ENCODE assay signal across 13 cellular contexts in genomic region chr1:93635614-93636543, GRCh38. TPM values are rescaled to one million over a fixed set of nuclear protein-coding genes. Genes with fewer than 3 reads are reported as not detected.
DNase-seq lines count a peak whose midpoint lies in the region; FAIRE-seq and TF ChIP-seq lines count a peak whose summit lies in the region.
"Had no signal": no experiment of that assay in that cellular context is flagged by ENCODE, and none has a peak within 500 bp of the region (broad histone marks: within the 10 kb centered on the region; RNA-seq: fewer than 3 reads in every experiment).

No MANE protein-coding gene starts in this region.

- H3K4me3 ChIP-seq in NT2/D1 (ENCODE audit: insufficient read length, low read depth) = no peak overlapping the region
- H3K4me3 ChIP-seq in dorsolateral prefrontal cortex = no peak overlapping the region
- no peak overlapping the region for H3K4me3 ChIP-seq in spleen

- intact Hi-C loops in dorsolateral prefrontal cortex (cut with DNase I) (loop anchor here in 1 of 2 donors (5.0 kb wide), 1 partner anchor 46 kb away; the partner anchor contains the start of gene BCAR3), spleen (cut with DNase I; ENCODE audit: low total_unique reads) (loop anchor here (10.0 kb wide), 1 partner anchor 209 kb away; no protein-coding TSS in a partner anchor)

- TF ChIP-seq POLR2A in spleen (IDR thresholded peaks at IDR 0.05) = no peak
- TF ChIP-seq POLR2A in GM12892 (IDR thresholded peaks at IDR 0.05; ENCODE audit: low read depth, low read length) = no peak

- TF ChIP-seq CTCF in dorsolateral prefrontal cortex (IDR thresholded peaks at IDR 0.05 in 54 of 56, conservative IDR thresholded peaks at IDR 0.05 in 2 of 56; ENCODE audit: low read depth in 1 of 56, partially characterized antibody in 56 of 56) = peak in 2 of 56 donors; percentile 8 to 18
- peak in 1 of 11 experiments; percentile 13 for TF ChIP-seq CTCF in spleen (IDR thresholded peaks at IDR 0.05 in 8 of 11, conservative IDR thresholded peaks at IDR 0.05 in 3 of 11)

- H3K9me3 ChIP-seq in NT2/D1 (ENCODE audit: insufficient read depth, low read length) (peaks cover 10% of the 10 kb centered on the region; the same call in 1 of the 2 replicates), spleen (no peaks in the 10 kb centered on the region)
- H3K9me3 ChIP-seq: Caco-2 had no signal

- H3K27ac ChIP-seq in dorsolateral prefrontal cortex (peak overlapping the region in 52 of 59 donors; percentile 11 to 83 (median 59)), spleen (peak overlapping the region in 5 of 8 donors; percentile 41 to 69 (median 59))

- H3K4me1 ChIP-seq in NT2/D1 (ENCODE audit: insufficient read depth, insufficient read length) = no peaks in the 10 kb centered on the region
- peaks cover 0 to 16% (median 6%) of the 10 kb centered on the region in 6 donors for H3K4me1 ChIP-seq in spleen

- no peak for FAIRE-seq in GM12892 (lab: Jason Lieb, UNC)
- FAIRE-seq: GM12891 had no signal

- H3K36me3 ChIP-seq in NT2/D1 (ENCODE audit: insufficient read depth, insufficient read length, low read length) (peaks cover 43% of the 10 kb centered on the region), spleen (peaks cover 0 to 8% (median 0%) of the 10 kb centered on the region in 6 donors)

- peak overlapping the region; percentile 29 for H3K9ac ChIP-seq in NT2/D1 (ENCODE audit: insufficient read length, low read depth)

- H3K27me3 ChIP-seq in NT2/D1 (ENCODE audit: insufficient read depth, insufficient read length) (no peaks in the 10 kb centered on the region), dorsolateral prefrontal cortex (no peaks in the 10 kb centered on the region), spleen (replicated peaks in 1 of 7) (no peaks in the 10 kb centered on the region)

- DNase-seq in NT2/D1 (ENCODE audit: low read depth, low spot score) (peak; percentile 93), dorsolateral prefrontal cortex (peak in 2 of 10 donors; percentile 52 to 62), islet precursor cell (peak; percentile 60), spleen (no peak), HuH-7.5 (ENCODE audit: low spot score) (no peak), GM12892 (ENCODE audit: insufficient read length) (no peak), mucosa of gallbladder (ENCODE audit: low spot score) (no peak)
- DNase-seq in effector CD8-positive, alpha-beta T cell (lab: John Stamatoyannopoulos, UW) = no peak
- DNase-seq: activated CD4-positive, alpha-beta T cell treated with anti-CD3 and anti-CD28 coated beads for 1 hour; Caco-2; kidney glomerular epithelial cell; SIG-M5 had no signal

- 71 to 83% (median 75%) methylated on average over 14 of the region's 14 CpGs for WGBS in spleen, 5 donors

RNA-seq across cellular contexts. Expression of gene BCAR3, which starts 45.8 kb away (rescaled TPM):
- total RNA-seq in dorsolateral prefrontal cortex (10 to 100 TPM; 10.4 to 50.9 (median 18.5) TPM), spleen (10 to 100 TPM; 11.0 to 18.0 (median 12.3) TPM), mucosa of gallbladder (51.8 TPM)
- 1 to 10 TPM; 3.5 to 6.8 (median 4.5) TPM for polyA plus RNA-seq in spleen
- 3.5 TPM for polyA plus RNA-seq in GM12892 (2012; ENCODE audit: missing spikeins)

Comparison
In these comparisons a context has a peak if more than half of its experiments do, and no peak if none do; other contexts are left out.
1. DNase-seq: peak in NT2/D1 (single experiment) and islet precursor cell (single experiment); none in spleen (single experiment), HuH-7.5 (single experiment), GM12892 (single experiment), effector CD8-positive, alpha-beta T cell (single experiment) and mucosa of gallbladder (single experiment).